29 cellular contexts compared by ENCODE assay signal in the genomic region with DNA sequence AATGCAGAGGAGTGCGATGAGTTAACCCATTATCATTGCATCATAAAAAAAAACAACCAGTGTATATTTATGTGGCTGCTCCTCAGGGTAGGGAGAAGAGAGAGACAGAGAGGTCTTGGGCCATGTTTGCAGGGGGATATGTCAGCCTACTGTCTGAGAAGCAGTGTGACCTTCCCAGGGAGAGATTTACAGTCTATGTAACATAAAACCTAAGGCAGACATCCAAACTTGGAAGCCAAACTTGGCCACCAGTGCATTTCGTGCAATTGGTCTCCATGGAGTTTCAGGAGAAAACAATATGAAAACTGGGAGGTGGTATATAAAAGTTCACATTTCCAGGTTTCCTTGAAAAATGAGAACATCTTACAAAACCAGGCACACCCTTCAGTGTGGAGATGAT.
"Had no signal": no experiment of that assay in that cellular context is flagged by ENCODE, and none has a peak within 500 bp of the region (broad histone marks: within the 10 kb centered on the region; RNA-seq: fewer than 3 reads in every experiment).

No MANE protein-coding gene starts in this region.

- H3K4me3 ChIP-seq: ascending aorta, heart right ventricle, lower lobe of right lung, pancreas, prostate gland, sigmoid colon, upper lobe of left lung, vagina had no signal

- H3K27ac ChIP-seq: ascending aorta, heart right ventricle, lower lobe of right lung, pancreas, prostate gland, sigmoid colon, upper lobe of left lung, vagina, VCaP had no signal

- H3K4me3 Mint-ChIP-seq: activated CD4-positive, alpha-beta memory T cell treated with anti-CD3 and anti-CD28 coated beads for 36 hours; activated naive CD4-positive, alpha-beta T cell treated with anti-CD3 and anti-CD28 coated beads, Interleukin-2, amount 10 ng/mL, durations not matched to agents 7 days and 5 days; activated naive CD8-positive, alpha-beta T cell treated with anti-CD3 and anti-CD28 coated beads, Interleukin-2, amount 10 ng/mL, durations not matched to agents 7 days and 5 days; activated T-cell treated with anti-CD3 and anti-CD28 coated beads, Interleukin-2, amount 50 U/mL, for 24 hours; natural killer cell; stimulated activated effector memory CD8-positive, alpha-beta T cell treated with anti-CD3 and anti-CD28 coated beads, Interleukin-12 subunit alpha, Interleukin-12 subunit beta, amount 100 ng/mL, for 72 hours; stimulated activated naive CD8-positive, alpha-beta T cell treated with anti-CD3 and anti-CD28 coated beads, Interleukin-15, amount 100 ng/mL, for 72 hours had no signal

- H3K9me3 Mint-ChIP-seq: activated CD4-positive, alpha-beta memory T cell treated with anti-CD3 and anti-CD28 coated beads for 36 hours; activated naive CD8-positive, alpha-beta T cell treated with anti-CD3 and anti-CD28 coated beads, Interleukin-2, amount 10 ng/mL, durations not matched to agents 7 days and 5 days; activated T-cell treated with anti-CD3 and anti-CD28 coated beads, Interleukin-2, amount 50 U/mL, for 24 hours; stimulated activated effector memory CD8-positive, alpha-beta T cell treated with anti-CD3 and anti-CD28 coated beads, Interleukin-12 subunit alpha, Interleukin-12 subunit beta, amount 100 ng/mL, for 72 hours; stimulated activated naive CD8-positive, alpha-beta T cell treated with anti-CD3 and anti-CD28 coated beads, Interleukin-15, amount 100 ng/mL, for 72 hours had no signal

- H3K27me3 Mint-ChIP-seq: activated CD4-positive, alpha-beta memory T cell treated with anti-CD3 and anti-CD28 coated beads for 36 hours; activated naive CD8-positive, alpha-beta T cell treated with anti-CD3 and anti-CD28 coated beads, Interleukin-2, amount 10 ng/mL, durations not matched to agents 7 days and 5 days had no signal

- H3K27ac Mint-ChIP-seq: activated CD4-positive, alpha-beta memory T cell treated with anti-CD3 and anti-CD28 coated beads for 36 hours; activated naive CD4-positive, alpha-beta T cell treated with anti-CD3 and anti-CD28 coated beads, Interleukin-2, amount 10 ng/mL, durations not matched to agents 7 days and 5 days; activated naive CD8-positive, alpha-beta T cell treated with anti-CD3 and anti-CD28 coated beads, Interleukin-2, amount 10 ng/mL, durations not matched to agents 7 days and 5 days; activated T-cell treated with anti-CD3 and anti-CD28 coated beads, Interleukin-2, amount 50 U/mL, for 24 hours; natural killer cell; stimulated activated effector memory CD8-positive, alpha-beta T cell treated with anti-CD3 and anti-CD28 coated beads, Interleukin-12 subunit alpha, Interleukin-12 subunit beta, amount 100 ng/mL, for 72 hours had no signal

- H3K36me3 ChIP-seq: ascending aorta, heart right ventricle, lower lobe of right lung, pancreas, prostate gland, sigmoid colon, upper lobe of left lung, vagina had no signal

- H3K36me3 Mint-ChIP-seq: activated CD4-positive, alpha-beta memory T cell treated with anti-CD3 and anti-CD28 coated beads for 36 hours; activated naive CD4-positive, alpha-beta T cell treated with anti-CD3 and anti-CD28 coated beads, Interleukin-2, amount 10 ng/mL, durations not matched to agents 7 days and 5 days; activated naive CD8-positive, alpha-beta T cell treated with anti-CD3 and anti-CD28 coated beads, Interleukin-2, amount 10 ng/mL, durations not matched to agents 7 days and 5 days; natural killer cell; stimulated activated effector memory CD8-positive, alpha-beta T cell treated with anti-CD3 and anti-CD28 coated beads, Interleukin-12 subunit alpha, Interleukin-12 subunit beta, amount 100 ng/mL, for 72 hours had no signal

- H3K9me3 ChIP-seq: ascending aorta, heart right ventricle, lower lobe of right lung, pancreas, prostate gland, sigmoid colon, upper lobe of left lung, vagina had no signal

- H3K27me3 ChIP-seq: ascending aorta, pancreas, upper lobe of left lung, vagina had no signal

- FAIRE-seq: endothelial cell of umbilical vein, pancreas, small intestine, TTC549 had no signal

- DNase-seq: activated CD4-positive, alpha-beta memory T cell treated with anti-CD3 and anti-CD28 coated beads for 36 hours; activated CD4-positive, alpha-beta T cell treated with anti-CD3 and anti-CD28 coated beads for 48 hours; activated CD8-positive, alpha-beta memory T cell treated with anti-CD3 and anti-CD28 coated beads, Interleukin-2, amount 50 U/mL, for 4 hours; activated gamma-delta T cell; activated naive CD4-positive, alpha-beta T cell treated with anti-CD3 and anti-CD28 coated beads, Interleukin-2, amount 10 ng/mL, durations not matched to agents 7 days and 5 days; activated naive CD8-positive, alpha-beta T cell treated with anti-CD3 and anti-CD28 coated beads, Interleukin-2, amount 10 ng/mL, durations not matched to agents 7 days and 5 days; activated T-cell treated with anti-CD3 and anti-CD28 coated beads, Interleukin-2, amount 50 U/mL, for 24 hours; caudate nucleus; cortex of kidney; foreskin fibroblast; heart right ventricle; lower lobe of right lung; mesenchymal stem cell; natural killer cell; pancreas; sigmoid colon; small intestine; stimulated activated CD4-positive, alpha-beta T cell treated with anti-CD3 and anti-CD28 coated beads, Interleukin-4, amount 100 ng/mL, for 24 hours; stimulated activated naive CD8-positive, alpha-beta T cell treated with anti-CD3 and anti-CD28 coated beads, Interleukin-15, amount 100 ng/mL, for 72 hours; substantia nigra; T-helper 9 cell; upper lobe of left lung had no signal

- H3K4me1 ChIP-seq: ascending aorta, heart right ventricle, lower lobe of right lung, pancreas, prostate gland, sigmoid colon, upper lobe of left lung, vagina had no signal

- H3K4me1 Mint-ChIP-seq: activated naive CD4-positive, alpha-beta T cell treated with anti-CD3 and anti-CD28 coated beads, Interleukin-2, amount 10 ng/mL, durations not matched to agents 7 days and 5 days; activated naive CD8-positive, alpha-beta T cell treated with anti-CD3 and anti-CD28 coated beads, Interleukin-2, amount 10 ng/mL, durations not matched to agents 7 days and 5 days; stimulated activated effector memory CD8-positive, alpha-beta T cell treated with anti-CD3 and anti-CD28 coated beads, Interleukin-12 subunit alpha, Interleukin-12 subunit beta, amount 100 ng/mL, for 72 hours; stimulated activated naive CD8-positive, alpha-beta T cell treated with anti-CD3 and anti-CD28 coated beads, Interleukin-15, amount 100 ng/mL, for 72 hours had no signal
